In genomic region chr20:61316351-61316750, GRCh38 we compare ENCODE assay signal across 19 cellular contexts.
"Had no signal": no experiment of that assay in that cellular context is flagged by ENCODE, and none has a peak within 500 bp of the region (broad histone marks: within the 10 kb centered on the region; RNA-seq: fewer than 3 reads in every experiment).

No MANE protein-coding gene starts in this region.

- H3K79me2 ChIP-seq: parathyroid adenoma had no signal

- H3K9me3 ChIP-seq: left ventricle myocardium inferior, lower lobe of right lung, prostate gland, right lobe of liver, stomach, thoracic aorta, transverse colon had no signal

- H3K27me3 ChIP-seq: right lobe of liver, transverse colon had no signal

- H3K27me3 Mint-ChIP-seq: natural killer cell treated with Interleukin-12 subunit alpha and Interleukin-12 subunit beta and Interleukin-15 and Interleukin-18, amount 100 ng/mL, for 72 hours had no signal

- H3K9ac ChIP-seq: parathyroid adenoma had no signal

- DNase-seq: cortex of kidney; effector CD8-positive, alpha-beta T cell; islet precursor cell; left ventricle myocardium inferior; lower lobe of right lung; right lobe of liver; stimulated activated CD4-positive, alpha-beta T cell treated with anti-CD3 and anti-CD28 coated beads, Interleukin-12 subunit alpha, Interleukin-12 subunit beta, amount 100 ng/mL, for 4 hours; stimulated activated naive CD4-positive, alpha-beta T cell; stomach; substantia nigra; transverse colon had no signal

- H3K4me3 Mint-ChIP-seq: memory B cell; mesothelial cell of epicardium; natural killer cell treated with Interleukin-12 subunit alpha and Interleukin-12 subunit beta and Interleukin-15 and Interleukin-18, amount 100 ng/mL, for 72 hours had no signal

- H3K4me1 ChIP-seq: left ventricle myocardium inferior, lower lobe of right lung, parathyroid adenoma, prostate gland, right lobe of liver, stomach, transverse colon had no signal

- ATAC-seq: lower lobe of right lung; natural killer cell treated with Interleukin-12 subunit alpha and Interleukin-12 subunit beta and Interleukin-15 and Interleukin-18, amount 100 ng/mL, for 72 hours; right lobe of liver had no signal

- H3K4me1 Mint-ChIP-seq: memory B cell, mesothelial cell of epicardium had no signal

- H3K36me3 ChIP-seq: left ventricle myocardium inferior, lower lobe of right lung, prostate gland, right lobe of liver, stomach, thoracic aorta, transverse colon had no signal

- H3K9me3 Mint-ChIP-seq: mesothelial cell of epicardium; natural killer cell treated with Interleukin-12 subunit alpha and Interleukin-12 subunit beta and Interleukin-15 and Interleukin-18, amount 100 ng/mL, for 72 hours had no signal

- H3K27ac ChIP-seq: dorsolateral prefrontal cortex, left ventricle myocardium inferior, lower lobe of right lung, parathyroid adenoma, prostate gland, right lobe of liver, skin epidermis, stomach, thoracic aorta, transverse colon had no signal

- H3K4me3 ChIP-seq: dorsolateral prefrontal cortex, left ventricle myocardium inferior, lower lobe of right lung, prostate gland, right lobe of liver, skin epidermis, stomach, thoracic aorta, transverse colon had no signal

- H3K36me3 Mint-ChIP-seq: memory B cell; mesothelial cell of epicardium; natural killer cell treated with Interleukin-12 subunit alpha and Interleukin-12 subunit beta and Interleukin-15 and Interleukin-18, amount 100 ng/mL, for 72 hours had no signal

- H2AFZ ChIP-seq: parathyroid adenoma had no signal
